ENCODE assay signal across 23 cellular contexts in genomic region chr14:20661197-20661596, GRCh38. TPM values are rescaled to one million over a fixed set of nuclear protein-coding genes. Genes with fewer than 3 reads are reported as not detected.
DNase-seq lines count a peak whose midpoint lies in the region; ATAC-seq, FAIRE-seq and TF ChIP-seq lines count a peak whose summit lies in the region.
"Had no signal": no experiment of that assay in that cellular context is flagged by ENCODE, and none has a peak within 500 bp of the region (broad histone marks: within the 10 kb centered on the region; RNA-seq: fewer than 3 reads in every experiment).

No MANE protein-coding gene starts in this region.

- no peaks in the 10 kb centered on the region for H3K9me2 ChIP-seq in Loucy (replicated peaks; ENCODE audit: low read depth, low read length)

- BruUV-seq in HepG2 (replicated peaks; lab: Mats Ljungman, UMichigan): no TSS peak

- WGBS in HepG2 (ENCODE audit: low lambda C conversion rate): 8% methylated on average over 2 of the region's 2 CpGs
- 30% methylated on average over 2 of the region's 2 CpGs for WGBS in right lobe of liver (ENCODE audit: insufficient coverage, low coverage, low lambda C conversion rate, missing lambda C conversion rate)

- DNase-seq in HepG2 (ENCODE audit: low spot score): no peak
- no peak for DNase-seq in right lobe of liver
- DNase-seq in neural progenitor cell (ENCODE audit: low spot score): no peak
- no peak for DNase-seq in glomerular visceral epithelial cell (ENCODE audit: extremely low spot score)
- DNase-seq in coronary artery (ENCODE audit: low spot score): no peak
- DNase-seq in kidney glomerular epithelial cell (lab: John Stamatoyannopoulos, UW): no peak
- DNase-seq: C1 segment of cervical spinal cord; CD4-positive, alpha-beta memory T cell; COR-L47; DMS153; DND-41; GOT3; HFFc6 had no signal

- in situ Hi-C loops in HepG2 (cut with HindIII; ENCODE audit: extremely low pct_ligation_motif_present, low pct_unique_long_range_greater_than_20kb): no loop called here

- no peaks in the 10 kb centered on the region for H3K9me3 ChIP-seq in HepG2 (ENCODE audit: low read length)
- no peaks in the 10 kb centered on the region for H3K9me3 ChIP-seq in right lobe of liver
- no peaks in the 10 kb centered on the region for H3K9me3 ChIP-seq in Loucy (ENCODE audit: insufficient read depth, low read depth, low read length)
- H3K9me3 ChIP-seq in neural progenitor cell (ENCODE audit: low read depth): no peaks in the 10 kb centered on the region
- H3K9me3 ChIP-seq: HAP-1 had no signal

- TF ChIP-seq CTCF in HepG2 (CRISPR knock-in tag; IDR thresholded peaks at IDR 0.05): no peak
- TF ChIP-seq CTCF in right lobe of liver (IDR thresholded peaks at IDR 0.05): no peak
- no peak for TF ChIP-seq CTCF in Loucy (conservative IDR thresholded peaks at IDR 0.05; ENCODE audit: low read length)
- no peak for TF ChIP-seq CTCF in neural progenitor cell (IDR thresholded peaks at IDR 0.05)
- no peak for TF ChIP-seq CTCF in coronary artery (IDR thresholded peaks at IDR 0.05)

- intact Hi-C loops in HepG2 (cut with micrococcal nuclease; ENCODE audit: unreplicated experiment) (no loop called here), right lobe of liver (cut with DNase I) (loop anchor here in 1 of 2 donors (10.0 kb wide), 1 partner anchor 194 kb away; no protein-coding TSS in a partner anchor)

- FAIRE-seq in HepG2 (lab: Jason Lieb, UNC): no peak
- FAIRE-seq: A204.1, G401.6, GM12892, GM19239, H54 had no signal

- peak overlapping the region; percentile 72 for H3K4me3 Mint-ChIP-seq in neural progenitor cell
- H3K4me3 Mint-ChIP-seq: B cell, HFFc6 had no signal

- H3K36me3 Mint-ChIP-seq in neural progenitor cell: no peaks in the 10 kb centered on the region
- H3K36me3 Mint-ChIP-seq: CD4-positive, alpha-beta memory T cell had no signal

- H3F3A ChIP-seq in Loucy (ENCODE audit: low read depth) (no peaks in the 10 kb centered on the region), neural progenitor cell (ENCODE audit: low read depth) (peaks cover 13% of the 10 kb centered on the region)

- TF ChIP-seq RAD21 in HepG2 (CRISPR knock-in tag; IDR thresholded peaks at IDR 0.05): no peak

- H3K9ac ChIP-seq in HepG2 (ENCODE audit: insufficient read depth, low read depth, low read length) (no peak overlapping the region), Loucy (ENCODE audit: low read depth, low read length, poor library complexity, severe bottlenecking) (no peak overlapping the region), neural progenitor cell (no peak overlapping the region)

- H3K36me3 ChIP-seq in HepG2 (replicated peaks in 1 of 2; ENCODE audit: control insufficient read depth in 1 of 2, insufficient read depth in 2 of 2, low read length in 2 of 2) (no peaks in the 10 kb centered on the region), right lobe of liver (no peaks in the 10 kb centered on the region), Loucy (ENCODE audit: insufficient read depth, low read length) (no peaks in the 10 kb centered on the region), neural progenitor cell (no peaks in the 10 kb centered on the region)
- H3K36me3 ChIP-seq: HAP-1 had no signal

- TF ChIP-seq POLR2A in HepG2 (IDR thresholded peaks at IDR 0.05; ENCODE audit: insufficient read depth in 1 of 2, low read depth in 2 of 2, low read length in 2 of 2) (no peak), right lobe of liver (IDR thresholded peaks at IDR 0.05) (no peak)

- no peaks in the 10 kb centered on the region for H4K20me1 ChIP-seq in HepG2 (ENCODE audit: insufficient read depth, low read length)
- no peaks in the 10 kb centered on the region for H4K20me1 ChIP-seq in Loucy (ENCODE audit: insufficient read depth, low read length, poor library complexity, severe bottlenecking)
- no peaks in the 10 kb centered on the region for H4K20me1 ChIP-seq in neural progenitor cell (ENCODE audit: low read depth)

- H3K4me2 ChIP-seq in HepG2 (ENCODE audit: low read depth, low read length): peak overlapping the region; percentile 26
- no peak overlapping the region for H3K4me2 ChIP-seq in Loucy (ENCODE audit: low read depth, low read length, poor library complexity, severe bottlenecking)
- no peak overlapping the region for H3K4me2 ChIP-seq in neural progenitor cell

- H3K4me1 ChIP-seq in HepG2 (ENCODE audit: insufficient read depth, low read length) (peaks cover 80% of the 10 kb centered on the region), right lobe of liver (peaks cover 0 to 6% (median 3%) of the 10 kb centered on the region in 4 donors), Loucy (ENCODE audit: insufficient read depth, low read length, poor library complexity, severe bottlenecking) (no peaks in the 10 kb centered on the region), neural progenitor cell (no peaks in the 10 kb centered on the region)

- H3K79me2 ChIP-seq in HepG2 (ENCODE audit: insufficient read depth, low read length) (no peaks in the 10 kb centered on the region), Loucy (ENCODE audit: insufficient read depth, low read length) (no peaks in the 10 kb centered on the region), neural progenitor cell (ENCODE audit: low read depth) (no peaks in the 10 kb centered on the region)

- H3K4me1 Mint-ChIP-seq in neural progenitor cell: peaks cover 5% of the 10 kb centered on the region

- ATAC-seq in HepG2: peak; percentile 39
- no peak for ATAC-seq in right lobe of liver

- H2AFZ ChIP-seq in HepG2 (ENCODE audit: low read length) (no peak overlapping the region), Loucy (ENCODE audit: low read length) (peak overlapping the region; percentile 15; the same call in 1 of the 2 replicates), neural progenitor cell (replicated peaks) (no peak overlapping the region)

- H3K27ac Mint-ChIP-seq in neural progenitor cell: no peak overlapping the region
- H3K27ac Mint-ChIP-seq: B cell, HFFc6 had no signal

- H3K27me3 ChIP-seq in HepG2 (ENCODE audit: control insufficient read depth in 1 of 2, insufficient read depth in 2 of 2, low read length in 2 of 2) (peaks cover 0 to 10% of the 10 kb centered on the region in 2 experiments; a peak in 3 of 5 replicates), right lobe of liver (peaks cover 0 to 4% of the 10 kb centered on the region in 2 donors), Loucy (ENCODE audit: insufficient read depth, low read length, poor library complexity, severe bottlenecking) (no peaks in the 10 kb centered on the region), neural progenitor cell (peaks cover 92% of the 10 kb centered on the region)

- peaks cover 14% of the 10 kb centered on the region for H3K9me3 Mint-ChIP-seq in neural progenitor cell
- H3K9me3 Mint-ChIP-seq: CD4-positive, alpha-beta memory T cell; HFFc6 had no signal

- H3K27ac ChIP-seq in HepG2 (ENCODE audit: extremely low read length, insufficient read depth, low read length): no peak overlapping the region
- H3K27ac ChIP-seq in right lobe of liver: no peak overlapping the region
- no peak overlapping the region for H3K27ac ChIP-seq in neural progenitor cell
- H3K27ac ChIP-seq in coronary artery: no peak overlapping the region
- H3K27ac ChIP-seq: 22Rv1 had no signal

- no peak for TF ChIP-seq EP300 in HepG2 (IDR thresholded peaks at IDR 0.05; ENCODE audit: low read depth in 2 of 2, low read length in 2 of 2)
- TF ChIP-seq EP300 in HepG2 (CRISPR knock-in tag; IDR thresholded peaks at IDR 0.05; ENCODE audit: borderline replicate concordance): no peak

- CTCF ChIA-PET in HepG2 (lab: Yijun Ruan, JAX; ENCODE audit: low intra/inter-chr PET ratio, low total read pairs): interaction anchor here (8.0 kb wide), 1 partner anchor 30 kb away, joined by 70 read pairs; no protein-coding TSS in a partner anchor

- H3K4me3 ChIP-seq in HepG2 (replicated peaks in 1 of 3; ENCODE audit: insufficient read depth in 1 of 3, low read depth in 2 of 3, low read length in 3 of 3): no peak overlapping the region
- H3K4me3 ChIP-seq in right lobe of liver: no peak overlapping the region
- no peak overlapping the region for H3K4me3 ChIP-seq in Loucy (ENCODE audit: low read length, poor library complexity, severe bottlenecking)
- no peak overlapping the region for H3K4me3 ChIP-seq in neural progenitor cell
- H3K4me3 ChIP-seq in coronary artery: no peak overlapping the region
- H3K4me3 ChIP-seq: HAP-1 had no signal

- POLR2A ChIA-PET in HepG2 (lab: Yijun Ruan, JAX): interaction anchor here (5.6 kb wide), 1 partner anchor 22 kb away, joined by 63 read pairs; the partner anchor contains the start of gene RNASE4

- H3K27me3 Mint-ChIP-seq in neural progenitor cell (ENCODE audit: insufficient read depth, low read depth): peaks cover 74% of the 10 kb centered on the region

RNA-seq across cellular contexts. Expression of gene OR6S1, which starts 19.7 kb away (rescaled TPM):
- total RNA-seq in HepG2 (2016; rRNA removed; fragmentation: Illumina TruSeq; extraction: Trizol): not detected in 2 replicates
- total RNA-seq in HepG2 (2016; cell fraction: cytosol; rRNA removed; fragmentation: Illumina TruSeq; extraction: Trizol; ENCODE audit: low read depth): not detected in 2 replicates
- total RNA-seq in HepG2 (2016; cell fraction: insoluble cytoplasmic fraction; rRNA removed; fragmentation: Illumina TruSeq; extraction: Trizol): not detected in 2 replicates
- total RNA-seq in HepG2 (2016; cell fraction: membrane; rRNA removed; fragmentation: Illumina TruSeq; extraction: Trizol): not detected in 2 replicates
- total RNA-seq in HepG2 (2016; cell fraction: nucleus; rRNA removed; fragmentation: Illumina TruSeq; extraction: Trizol): not detected in 2 replicates
- polyA plus RNA-seq in HepG2 (2011; rRNA removed): 0.09 TPM in 1 of 2 replicates, not detected in the other
- not detected in 2 replicates for polyA plus RNA-seq in HepG2 (2011; cell fraction: cytosol; rRNA removed)
- polyA plus RNA-seq in HepG2 (2011; cell fraction: nucleus; rRNA removed): 0.18 and 0.38 TPM in 2 replicates
- polyA plus RNA-seq in HepG2 (2012): not detected in 2 replicates
- not detected in 2 replicates for polyA plus RNA-seq in HepG2 (2016; cell fraction: cytosol; fragmentation: Illumina TruSeq; extraction: Trizol; ENCODE audit: low read depth)
- not detected in 2 replicates for polyA plus RNA-seq in HepG2 (2016; cell fraction: insoluble cytoplasmic fraction; fragmentation: Illumina TruSeq; extraction: Trizol; ENCODE audit: low read depth)
- polyA plus RNA-seq in HepG2 (2016; cell fraction: membrane; fragmentation: Illumina TruSeq; extraction: Trizol; ENCODE audit: low read depth): not detected in 2 replicates
- polyA plus RNA-seq in HepG2 (2016; cell fraction: nucleus; fragmentation: Illumina TruSeq; extraction: Trizol; ENCODE audit: insufficient read depth, low read depth): not detected in 2 replicates
- 0.26 and 0.50 TPM in 2 replicates for polyA minus RNA-seq in HepG2 (2011; rRNA and poly(A)+ RNA removed; ENCODE audit: low replicate concordance)
- polyA minus RNA-seq in HepG2 (2011; cell fraction: cytosol; rRNA and poly(A)+ RNA removed): not detected in 2 replicates
- polyA minus RNA-seq in HepG2 (2011; cell fraction: nucleus; rRNA and poly(A)+ RNA removed): not detected in 2 replicates
- not detected for total RNA-seq in right lobe of liver
- not detected in 2 replicates for total RNA-seq in neural progenitor cell (ENCODE audit: low replicate concordance)
- total RNA-seq: B cell; CD4-positive, alpha-beta memory T cell; HFFc6 had no signal
- polyA plus RNA-seq: AG04450; CD4-positive, alpha-beta memory T cell had no signal

RNA-seq across cellular contexts. Expression of gene RNASE4, which starts 23.2 kb away (rescaled TPM):
- 72.6 and 109 TPM in 2 replicates for total RNA-seq in HepG2 (2016; rRNA removed; fragmentation: Illumina TruSeq; extraction: Trizol)
- total RNA-seq in HepG2 (2016; cell fraction: cytosol; rRNA removed; fragmentation: Illumina TruSeq; extraction: Trizol; ENCODE audit: low read depth): 10.9 and 11.4 TPM in 2 replicates
- 67.4 and 98.7 TPM in 2 replicates for total RNA-seq in HepG2 (2016; cell fraction: insoluble cytoplasmic fraction; rRNA removed; fragmentation: Illumina TruSeq; extraction: Trizol)
- total RNA-seq in HepG2 (2016; cell fraction: membrane; rRNA removed; fragmentation: Illumina TruSeq; extraction: Trizol): 28.9 and 30.2 TPM in 2 replicates
- 95.6 and 108 TPM in 2 replicates for total RNA-seq in HepG2 (2016; cell fraction: nucleus; rRNA removed; fragmentation: Illumina TruSeq; extraction: Trizol)
- 983 and 1,053 TPM in 2 replicates for polyA plus RNA-seq in HepG2 (2011; rRNA removed)
- polyA plus RNA-seq in HepG2 (2011; cell fraction: cytosol; rRNA removed): 857 and 1,050 TPM in 2 replicates
- polyA plus RNA-seq in HepG2 (2011; cell fraction: nucleus; rRNA removed): 311 and 364 TPM in 2 replicates
- 204 and 361 TPM in 2 replicates for polyA plus RNA-seq in HepG2 (2012)
- 16.1 and 18.9 TPM in 2 replicates for polyA plus RNA-seq in HepG2 (2016; cell fraction: cytosol; fragmentation: Illumina TruSeq; extraction: Trizol; ENCODE audit: low read depth)
- 74.2 and 86.3 TPM in 2 replicates for polyA plus RNA-seq in HepG2 (2016; cell fraction: insoluble cytoplasmic fraction; fragmentation: Illumina TruSeq; extraction: Trizol; ENCODE audit: low read depth)
- polyA plus RNA-seq in HepG2 (2016; cell fraction: membrane; fragmentation: Illumina TruSeq; extraction: Trizol; ENCODE audit: low read depth): 32.5 and 32.6 TPM in 2 replicates
- 155 and 191 TPM in 2 replicates for polyA plus RNA-seq in HepG2 (2016; cell fraction: nucleus; fragmentation: Illumina TruSeq; extraction: Trizol; ENCODE audit: insufficient read depth, low read depth)
- 8.4 and 784 TPM in 2 replicates for polyA minus RNA-seq in HepG2 (2011; rRNA and poly(A)+ RNA removed; ENCODE audit: low replicate concordance)
- 239 and 293 TPM in 2 replicates for polyA minus RNA-seq in HepG2 (2011; cell fraction: cytosol; rRNA and poly(A)+ RNA removed)
- polyA minus RNA-seq in HepG2 (2011; cell fraction: nucleus; rRNA and poly(A)+ RNA removed): 93.9 and 153 TPM in 2 replicates
- 100 to 1,000 TPM; 129 to 175 (median 151) TPM for total RNA-seq in right lobe of liver
- 2.0 and 2.1 TPM in 2 replicates for total RNA-seq in neural progenitor cell (ENCODE audit: low replicate concordance)

RNA-seq across cellular contexts. Expression of gene ANG, which starts 27.4 kb away (rescaled TPM):
- total RNA-seq in HepG2 (2016; rRNA removed; fragmentation: Illumina TruSeq; extraction: Trizol): 50.4 and 83.6 TPM in 2 replicates
- 23.2 and 27.0 TPM in 2 replicates for total RNA-seq in HepG2 (2016; cell fraction: cytosol; rRNA removed; fragmentation: Illumina TruSeq; extraction: Trizol; ENCODE audit: low read depth)
- 48.4 and 82.5 TPM in 2 replicates for total RNA-seq in HepG2 (2016; cell fraction: insoluble cytoplasmic fraction; rRNA removed; fragmentation: Illumina TruSeq; extraction: Trizol)
- 22.2 and 27.0 TPM in 2 replicates for total RNA-seq in HepG2 (2016; cell fraction: membrane; rRNA removed; fragmentation: Illumina TruSeq; extraction: Trizol)
- 69.5 and 76.6 TPM in 2 replicates for total RNA-seq in HepG2 (2016; cell fraction: nucleus; rRNA removed; fragmentation: Illumina TruSeq; extraction: Trizol)
- polyA plus RNA-seq in HepG2 (2011; rRNA removed): 401 and 507 TPM in 2 replicates
- 420 and 539 TPM in 2 replicates for polyA plus RNA-seq in HepG2 (2011; cell fraction: cytosol; rRNA removed)
- 150 and 205 TPM in 2 replicates for polyA plus RNA-seq in HepG2 (2011; cell fraction: nucleus; rRNA removed)
- polyA plus RNA-seq in HepG2 (2012): 329 and 401 TPM in 2 replicates
- 25.5 and 31.5 TPM in 2 replicates for polyA plus RNA-seq in HepG2 (2016; cell fraction: cytosol; fragmentation: Illumina TruSeq; extraction: Trizol; ENCODE audit: low read depth)
- 65.2 and 70.4 TPM in 2 replicates for polyA plus RNA-seq in HepG2 (2016; cell fraction: insoluble cytoplasmic fraction; fragmentation: Illumina TruSeq; extraction: Trizol; ENCODE audit: low read depth)
- 23.0 and 26.6 TPM in 2 replicates for polyA plus RNA-seq in HepG2 (2016; cell fraction: membrane; fragmentation: Illumina TruSeq; extraction: Trizol; ENCODE audit: low read depth)
- 153 and 158 TPM in 2 replicates for polyA plus RNA-seq in HepG2 (2016; cell fraction: nucleus; fragmentation: Illumina TruSeq; extraction: Trizol; ENCODE audit: insufficient read depth, low read depth)
- polyA minus RNA-seq in HepG2 (2011; rRNA and poly(A)+ RNA removed; ENCODE audit: low replicate concordance): 12.3 and 417 TPM in 2 replicates
- 112 and 146 TPM in 2 replicates for polyA minus RNA-seq in HepG2 (2011; cell fraction: cytosol; rRNA and poly(A)+ RNA removed)
- polyA minus RNA-seq in HepG2 (2011; cell fraction: nucleus; rRNA and poly(A)+ RNA removed): 99.3 and 162 TPM in 2 replicates
- 1,000 to 10,000 TPM in 1 of 6 experiments, 100 to 1,000 TPM in 5; 361 to 1,830 (median 780) TPM for total RNA-seq in right lobe of liver
- total RNA-seq in neural progenitor cell (ENCODE audit: low replicate concordance): 0.99 TPM in 1 of 2 replicates, not detected in the other

Comparison
In these comparisons a context has a peak if more than half of its experiments do, and no peak if none do; other contexts are left out.
1. RNA of gene ANG, which starts 27.4 kb away (total RNA-seq): 361 to 1,830 TPM in right lobe of liver and 22.2 to 83.6 TPM in HepG2; 0.99 TPM in neural progenitor cell; every median in the first group is over 10 times any median in the second.